In the genomic region with DNA sequence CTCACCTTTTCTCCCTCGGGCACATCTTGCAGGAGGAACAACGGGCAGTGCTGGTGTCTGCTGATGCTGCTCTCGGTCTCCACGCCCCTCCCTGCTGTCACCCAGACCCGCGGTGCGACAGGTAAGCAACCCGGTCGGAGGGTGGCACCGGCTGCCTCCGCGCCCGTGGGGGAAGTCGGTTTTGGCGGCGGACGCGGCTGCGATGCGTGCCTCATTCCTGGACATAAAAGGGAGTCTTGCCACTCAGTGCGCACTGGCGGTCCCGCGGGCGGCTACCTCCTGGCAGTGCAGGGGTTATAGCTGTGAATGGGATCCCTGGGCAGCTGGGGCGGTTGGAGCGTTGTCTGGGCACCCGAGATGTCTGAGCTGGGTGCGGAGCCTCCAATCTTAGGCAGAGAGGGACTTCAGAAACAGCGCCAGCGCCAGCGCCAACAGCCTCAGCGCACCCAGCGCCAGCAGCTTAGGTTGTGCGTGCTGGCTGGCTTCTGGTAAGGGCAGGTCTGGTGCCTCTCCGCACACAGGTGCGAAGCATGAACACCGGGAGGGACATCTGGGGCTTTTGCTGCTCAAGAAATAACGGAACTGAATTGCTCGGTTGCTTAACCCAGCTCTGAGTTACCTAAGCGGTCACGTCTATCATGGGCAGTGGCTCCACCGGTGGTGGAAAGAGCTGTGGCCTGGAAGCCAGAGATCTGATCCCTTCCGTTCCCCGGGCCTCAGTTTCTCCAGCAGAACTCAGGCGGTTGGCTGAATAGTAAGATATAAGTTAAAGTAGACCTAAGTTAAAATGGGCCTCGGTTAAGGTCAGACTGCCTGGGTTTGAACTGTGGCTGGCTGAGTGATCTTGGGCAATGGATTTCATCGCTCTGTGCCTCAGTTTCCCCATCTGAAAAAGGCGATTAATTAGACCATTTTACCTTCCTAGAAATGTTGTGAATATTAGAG, we compare ENCODE assay signal across 8 cellular contexts.
DNase-seq lines count a peak whose midpoint lies in the region; ATAC-seq and TF ChIP-seq lines count a peak whose summit lies in the region.

No MANE protein-coding gene starts in this region.

- no peak for ATAC-seq in GM18519 (IDR thresholded peaks at IDR 0.05; ENCODE audit: low FRiP score, unreplicated experiment)

- H3K36me3 ChIP-seq in ACC112 (ENCODE audit: insufficient read depth, low read length) (no peaks in the 10 kb centered on the region), muscle layer of duodenum (ENCODE audit: control insufficient read depth in 1 of 2, insufficient read depth in 2 of 2, low read length in 2 of 2) (no peaks in the 10 kb centered on the region)

- H2AFZ ChIP-seq in ACC112 (ENCODE audit: low read length, unreplicated experiment): peak overlapping the region; percentile 84

- H3K4me3 ChIP-seq in ACC112 (ENCODE audit: low read depth, low read length) (peak overlapping the region; percentile 74), choroid plexus epithelial cell (ENCODE audit: low read depth, low read length) (peak overlapping the region; percentile 32), muscle layer of duodenum (ENCODE audit: low read depth in 1 of 2, low read length in 2 of 2) (peak overlapping the region; percentile 73 to 87)

- H3K79me2 ChIP-seq in ACC112 (ENCODE audit: control insufficient read depth, insufficient read depth, low read length, unreplicated experiment): no peaks in the 10 kb centered on the region

- peaks cover 86% of the 10 kb centered on the region for H3K27me3 ChIP-seq in ACC112 (ENCODE audit: insufficient read depth, low read length)
- H3K27me3 ChIP-seq in muscle layer of duodenum (ENCODE audit: low read depth, low read length): peaks cover 5% of the 10 kb centered on the region

- H3K27ac ChIP-seq in ACC112 (ENCODE audit: low read depth, low read length) (no peak overlapping the region), muscle layer of duodenum (ENCODE audit: low read length) (peak overlapping the region; percentile 83)

- H3K9me3 ChIP-seq in muscle layer of duodenum (ENCODE audit: control insufficient read depth in 1 of 2, low read length in 2 of 2): no peaks in the 10 kb centered on the region

- TF ChIP-seq CTCF in choroid plexus epithelial cell (conservative IDR thresholded peaks at IDR 0.05; ENCODE audit: low read depth, low read length): no peak

- DNase-seq in HUDEP-2 (lab: John Stamatoyannopoulos, UW; ENCODE audit: unreplicated experiment in 76 of 76) (peak in 46 of 76 experiments; percentile 12 to 82 (median 40)), choroid plexus epithelial cell (ENCODE audit: low read depth) (no peak), NCI-H1694 treated with DMSO at 0.1 percent for 48 hours (lab: John Stamatoyannopoulos, UW) (no peak), hepatic stellate cell (ENCODE audit: low spot score) (no peak)
- no peak for DNase-seq in activated effector memory CD4-positive, alpha-beta T cell treated with anti-CD3 and anti-CD28 coated beads, Interleukin-2, amount 50 U/mL, for 16 hours

- H3K4me1 ChIP-seq in ACC112 (ENCODE audit: control insufficient read depth, insufficient read depth, low read length, unreplicated experiment) (peaks cover 9% of the 10 kb centered on the region), muscle layer of duodenum (ENCODE audit: control insufficient read depth in 1 of 2, insufficient read depth in 2 of 2, low read length in 2 of 2) (peaks cover 0 to 24% of the 10 kb centered on the region in 2 donors)

Comparison
In these comparisons a context has a peak if more than half of its experiments do, and no peak if none do; other contexts are left out.
1. DNase-seq: peak in HUDEP-2 (46 of 76); none in choroid plexus epithelial cell (single experiment), NCI-H1694 treated with DMSO at 0.1 percent for 48 hours (single experiment), hepatic stellate cell (single experiment) and activated effector memory CD4-positive, alpha-beta T cell treated with anti-CD3 and anti-CD28 coated beads, Interleukin-2, amount 50 U/mL, for 16 hours (single experiment).
2. Peak in every context shown above with its lines, with median percentiles within 50 percentile points of each other: H3K4me3 ChIP-seq.